ENCODE assay signal across 1 cellular context in the genomic region with DNA sequence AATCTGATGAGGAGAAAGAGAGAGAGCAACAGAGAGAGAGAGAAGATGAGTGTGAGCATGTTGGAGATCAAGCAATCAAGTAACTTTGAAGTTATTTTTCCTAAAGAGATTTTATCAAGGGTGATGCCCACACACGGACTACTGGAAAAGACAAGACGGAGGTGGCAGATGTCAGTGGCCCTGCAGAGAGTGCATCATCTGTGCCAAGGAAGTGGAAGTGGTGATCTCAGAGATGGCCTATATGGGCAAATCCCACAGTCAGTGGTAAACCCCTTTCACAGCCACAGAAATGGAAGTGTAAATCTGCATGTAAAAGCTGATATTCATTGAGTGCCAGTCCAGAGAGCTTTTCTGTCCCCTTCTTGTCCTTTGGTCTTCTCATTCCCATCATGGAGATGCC.
TF ChIP-seq lines count a peak whose summit lies in the region.

No MANE protein-coding gene starts in this region.

TF ChIP-seq in GM12878, 131 proteins besides CTCF, POLR2A, EP300 and RAD21 (continued from another document):
- TF ChIP-seq, protein P1, sequence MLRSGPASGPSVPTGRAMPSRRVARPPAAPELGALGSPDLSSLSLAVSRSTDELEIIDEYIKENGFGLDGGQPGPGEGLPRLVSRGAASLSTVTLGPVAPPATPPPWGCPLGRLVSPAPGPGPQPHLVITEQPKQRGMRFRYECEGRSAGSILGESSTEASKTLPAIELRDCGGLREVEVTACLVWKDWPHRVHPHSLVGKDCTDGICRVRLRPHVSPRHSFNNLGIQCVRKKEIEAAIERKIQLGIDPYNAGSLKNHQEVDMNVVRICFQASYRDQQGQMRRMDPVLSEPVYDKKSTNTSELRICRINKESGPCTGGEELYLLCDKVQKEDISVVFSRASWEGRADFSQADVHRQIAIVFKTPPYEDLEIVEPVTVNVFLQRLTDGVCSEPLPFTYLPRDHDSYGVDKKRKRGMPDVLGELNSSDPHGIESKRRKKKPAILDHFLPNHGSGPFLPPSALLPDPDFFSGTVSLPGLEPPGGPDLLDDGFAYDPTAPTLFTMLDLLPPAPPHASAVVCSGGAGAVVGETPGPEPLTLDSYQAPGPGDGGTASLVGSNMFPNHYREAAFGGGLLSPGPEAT (IDR thresholded peaks at IDR 0.05; ENCODE audit: low read depth), result 0 out of 2 replicates have a peak, but pooled peaks have one; percentile 21
- TF ChIP-seq IKZF2 (IDR thresholded peaks at IDR 0.05), result peak; percentile 58 to 69; a peak in 3 of 4 replicates
- peak; percentile 76 for TF ChIP-seq DPF2 (IDR thresholded peaks at IDR 0.05)
- peak; percentile 76; the same call in 1 of the 2 replicates for TF ChIP-seq IKZF1 (conservative IDR thresholded peaks at IDR 0.05)
- TF ChIP-seq ETV6 (conservative IDR thresholded peaks at IDR 0.05 in 1 of 2, IDR thresholded peaks at IDR 0.05 in 1 of 2; ENCODE audit: borderline replicate concordance in 1 of 2, low read depth in 1 of 2), result 0 out of 4 replicates have a peak, but pooled peaks of 1 of the 2 experiments have one; percentile 27
- TF ChIP-seq CREB1 (IDR thresholded peaks at IDR 0.05; ENCODE audit: low read depth), result no peak
- peak; percentile 60; the same call in 1 of the 2 replicates for TF ChIP-seq SPI1 (IDR thresholded peaks at IDR 0.05; ENCODE audit: borderline replicate concordance, insufficient read depth, low read depth, low read length)
- TF ChIP-seq HDGF (IDR thresholded peaks at IDR 0.05), result no peak
- no peak for TF ChIP-seq ZNF384 (IDR thresholded peaks at IDR 0.05; ENCODE audit: borderline replicate concordance, low read depth, low read length)
